1 cellular context compared by ENCODE assay signal in the genomic region with DNA sequence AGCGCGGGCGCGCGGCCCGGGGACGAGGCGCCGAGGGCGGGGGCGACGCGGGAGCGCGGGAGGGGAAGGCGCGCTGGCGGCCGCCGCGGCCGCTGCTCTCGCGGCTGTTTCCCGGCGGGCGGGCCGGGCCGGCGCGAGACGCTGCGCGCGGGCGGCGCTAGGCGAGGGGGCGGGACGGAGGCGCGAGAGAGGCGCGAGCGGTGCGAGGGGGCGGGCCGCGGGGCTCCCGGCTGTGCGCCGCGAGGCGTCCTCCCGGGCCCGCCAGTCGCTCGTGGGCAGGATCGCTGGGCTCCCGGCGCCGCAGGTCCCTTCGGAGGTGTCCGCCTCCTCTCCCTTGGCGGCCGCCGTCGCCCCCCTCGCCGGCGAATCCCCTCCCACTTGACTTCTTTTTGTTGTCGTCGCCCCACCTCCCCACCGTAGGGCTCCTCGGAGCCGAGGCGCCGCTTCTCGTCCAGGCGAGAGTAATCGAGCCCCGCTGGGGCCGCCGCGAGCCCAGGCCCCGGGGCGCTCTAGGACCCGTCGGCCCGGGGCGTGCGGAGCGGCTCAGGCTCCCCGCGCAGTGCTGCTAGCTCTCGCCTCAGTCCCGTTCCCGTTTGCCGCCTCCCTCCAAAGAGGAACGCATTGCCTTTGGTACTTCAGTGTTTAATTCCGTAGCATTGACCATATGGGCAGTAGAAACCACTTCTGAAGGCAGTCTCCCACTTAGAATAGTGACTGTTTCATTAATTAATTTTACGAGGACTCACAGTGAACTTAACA.
A peak's percentile ranks its signal among the peaks of the same experiment; 100 is the strongest.
TF ChIP-seq lines count a peak whose summit lies in the region.

TSS of gene RANBP9 (minus strand) at position 110 of the 759 bp plus-strand sequence. CDS start 330 bp downstream, outside the sequence.

TF ChIP-seq in K562, 482 proteins besides CTCF, POLR2A, EP300 and RAD21 (continued from another document and continues in another):
- TF ChIP-seq FOXK2 (conservative IDR thresholded peaks at IDR 0.05 in 1 of 2, IDR thresholded peaks at IDR 0.05 in 1 of 2; ENCODE audit: low read depth in 2 of 2) (0 out of 4 replicates have a peak, but pooled peaks of 1 of the 2 experiments have one; percentile 12), ZNF592 (IDR thresholded peaks at IDR 0.05) (no peak), ERF (CRISPR knock-in tag; IDR thresholded peaks at IDR 0.05) (peak; percentile 51; the same call in 1 of the 2 replicates), ZHX1 (conservative IDR thresholded peaks at IDR 0.05; ENCODE audit: low read length) (0 out of 2 replicates have a peak, but pooled peaks have one; percentile 65), NR2F6 (CRISPR knock-in tag; IDR thresholded peaks at IDR 0.05) (no peak), TFE3 (CRISPR knock-in tag; IDR thresholded peaks at IDR 0.05) (no peak; the same call in 1 of the 2 replicates), GATAD2A (IDR thresholded peaks at IDR 0.05) (peak; percentile 93), SAFB2 (IDR thresholded peaks at IDR 0.05; ENCODE audit: borderline replicate concordance, low read depth, low read length, severe bottlenecking) (no peak), HCFC1 (IDR thresholded peaks at IDR 0.05; ENCODE audit: low read depth, low read length) (peak; percentile 71), ZKSCAN1 (IDR thresholded peaks at IDR 0.05; ENCODE audit: low read depth, low read length) (no peak), NEUROD1 (IDR thresholded peaks at IDR 0.05; ENCODE audit: borderline replicate concordance, low read depth, low read length, partially characterized antibody) (peak; percentile 77), JUN (IDR thresholded peaks at IDR 0.05; ENCODE audit: borderline replicate concordance, low read depth, low read length) (peak; percentile 59; the same call in 1 of the 2 replicates), JUN (CRISPR knock-in tag; IDR thresholded peaks at IDR 0.05; ENCODE audit: borderline replicate concordance) (peak; percentile 85; the same call in 1 of the 2 replicates), MTF1 (CRISPR knock-in tag; IDR thresholded peaks at IDR 0.05; ENCODE audit: borderline replicate concordance) (no peak), TRIM24 (IDR thresholded peaks at IDR 0.05) (peak in 1 of 2 experiments; percentile 55; a peak in 1 of 4 replicates), MTA3 (IDR thresholded peaks at IDR 0.05; ENCODE audit: borderline replicate concordance) (peak; percentile 88; the same call in 1 of the 2 replicates), DPF2 (IDR thresholded peaks at IDR 0.05) (no peak; the same call in 1 of the 2 replicates)
- TF ChIP-seq, protein P1, sequence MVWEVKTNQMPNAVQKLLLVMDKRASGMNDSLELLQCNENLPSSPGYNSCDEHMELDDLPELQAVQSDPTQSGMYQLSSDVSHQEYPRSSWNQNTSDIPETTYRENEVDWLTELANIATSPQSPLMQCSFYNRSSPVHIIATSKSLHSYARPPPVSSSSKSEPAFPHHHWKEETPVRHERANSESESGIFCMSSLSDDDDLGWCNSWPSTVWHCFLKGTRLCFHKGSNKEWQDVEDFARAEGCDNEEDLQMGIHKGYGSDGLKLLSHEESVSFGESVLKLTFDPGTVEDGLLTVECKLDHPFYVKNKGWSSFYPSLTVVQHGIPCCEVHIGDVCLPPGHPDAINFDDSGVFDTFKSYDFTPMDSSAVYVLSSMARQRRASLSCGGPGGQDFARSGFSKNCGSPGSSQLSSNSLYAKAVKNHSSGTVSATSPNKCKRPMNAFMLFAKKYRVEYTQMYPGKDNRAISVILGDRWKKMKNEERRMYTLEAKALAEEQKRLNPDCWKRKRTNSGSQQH (CRISPR knock-in tag; IDR thresholded peaks at IDR 0.05) = 0 out of 2 replicates have a peak, but pooled peaks have one; percentile 18
- TF ChIP-seq, protein P2, sequence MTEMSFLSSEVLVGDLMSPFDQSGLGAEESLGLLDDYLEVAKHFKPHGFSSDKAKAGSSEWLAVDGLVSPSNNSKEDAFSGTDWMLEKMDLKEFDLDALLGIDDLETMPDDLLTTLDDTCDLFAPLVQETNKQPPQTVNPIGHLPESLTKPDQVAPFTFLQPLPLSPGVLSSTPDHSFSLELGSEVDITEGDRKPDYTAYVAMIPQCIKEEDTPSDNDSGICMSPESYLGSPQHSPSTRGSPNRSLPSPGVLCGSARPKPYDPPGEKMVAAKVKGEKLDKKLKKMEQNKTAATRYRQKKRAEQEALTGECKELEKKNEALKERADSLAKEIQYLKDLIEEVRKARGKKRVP (CRISPR knock-in tag; IDR thresholded peaks at IDR 0.05) = no peak
- TF ChIP-seq, protein P3, sequence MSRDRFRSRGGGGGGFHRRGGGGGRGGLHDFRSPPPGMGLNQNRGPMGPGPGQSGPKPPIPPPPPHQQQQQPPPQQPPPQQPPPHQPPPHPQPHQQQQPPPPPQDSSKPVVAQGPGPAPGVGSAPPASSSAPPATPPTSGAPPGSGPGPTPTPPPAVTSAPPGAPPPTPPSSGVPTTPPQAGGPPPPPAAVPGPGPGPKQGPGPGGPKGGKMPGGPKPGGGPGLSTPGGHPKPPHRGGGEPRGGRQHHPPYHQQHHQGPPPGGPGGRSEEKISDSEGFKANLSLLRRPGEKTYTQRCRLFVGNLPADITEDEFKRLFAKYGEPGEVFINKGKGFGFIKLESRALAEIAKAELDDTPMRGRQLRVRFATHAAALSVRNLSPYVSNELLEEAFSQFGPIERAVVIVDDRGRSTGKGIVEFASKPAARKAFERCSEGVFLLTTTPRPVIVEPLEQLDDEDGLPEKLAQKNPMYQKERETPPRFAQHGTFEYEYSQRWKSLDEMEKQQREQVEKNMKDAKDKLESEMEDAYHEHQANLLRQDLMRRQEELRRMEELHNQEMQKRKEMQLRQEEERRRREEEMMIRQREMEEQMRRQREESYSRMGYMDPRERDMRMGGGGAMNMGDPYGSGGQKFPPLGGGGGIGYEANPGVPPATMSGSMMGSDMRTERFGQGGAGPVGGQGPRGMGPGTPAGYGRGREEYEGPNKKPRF (IDR thresholded peaks at IDR 0.05; ENCODE audit: low read depth, low read length) = no peak
- TF ChIP-seq, protein P4, sequence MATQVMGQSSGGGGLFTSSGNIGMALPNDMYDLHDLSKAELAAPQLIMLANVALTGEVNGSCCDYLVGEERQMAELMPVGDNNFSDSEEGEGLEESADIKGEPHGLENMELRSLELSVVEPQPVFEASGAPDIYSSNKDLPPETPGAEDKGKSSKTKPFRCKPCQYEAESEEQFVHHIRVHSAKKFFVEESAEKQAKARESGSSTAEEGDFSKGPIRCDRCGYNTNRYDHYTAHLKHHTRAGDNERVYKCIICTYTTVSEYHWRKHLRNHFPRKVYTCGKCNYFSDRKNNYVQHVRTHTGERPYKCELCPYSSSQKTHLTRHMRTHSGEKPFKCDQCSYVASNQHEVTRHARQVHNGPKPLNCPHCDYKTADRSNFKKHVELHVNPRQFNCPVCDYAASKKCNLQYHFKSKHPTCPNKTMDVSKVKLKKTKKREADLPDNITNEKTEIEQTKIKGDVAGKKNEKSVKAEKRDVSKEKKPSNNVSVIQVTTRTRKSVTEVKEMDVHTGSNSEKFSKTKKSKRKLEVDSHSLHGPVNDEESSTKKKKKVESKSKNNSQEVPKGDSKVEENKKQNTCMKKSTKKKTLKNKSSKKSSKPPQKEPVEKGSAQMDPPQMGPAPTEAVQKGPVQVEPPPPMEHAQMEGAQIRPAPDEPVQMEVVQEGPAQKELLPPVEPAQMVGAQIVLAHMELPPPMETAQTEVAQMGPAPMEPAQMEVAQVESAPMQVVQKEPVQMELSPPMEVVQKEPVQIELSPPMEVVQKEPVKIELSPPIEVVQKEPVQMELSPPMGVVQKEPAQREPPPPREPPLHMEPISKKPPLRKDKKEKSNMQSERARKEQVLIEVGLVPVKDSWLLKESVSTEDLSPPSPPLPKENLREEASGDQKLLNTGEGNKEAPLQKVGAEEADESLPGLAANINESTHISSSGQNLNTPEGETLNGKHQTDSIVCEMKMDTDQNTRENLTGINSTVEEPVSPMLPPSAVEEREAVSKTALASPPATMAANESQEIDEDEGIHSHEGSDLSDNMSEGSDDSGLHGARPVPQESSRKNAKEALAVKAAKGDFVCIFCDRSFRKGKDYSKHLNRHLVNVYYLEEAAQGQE (CRISPR knock-in tag; IDR thresholded peaks at IDR 0.05; ENCODE audit: low read depth) = peak; percentile 78; the same call in 1 of the 2 replicates
- TF ChIP-seq, protein P5, sequence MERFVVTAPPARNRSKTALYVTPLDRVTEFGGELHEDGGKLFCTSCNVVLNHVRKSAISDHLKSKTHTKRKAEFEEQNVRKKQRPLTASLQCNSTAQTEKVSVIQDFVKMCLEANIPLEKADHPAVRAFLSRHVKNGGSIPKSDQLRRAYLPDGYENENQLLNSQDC (CRISPR knock-in tag; IDR thresholded peaks at IDR 0.05) = peak; percentile 46; the same call in 1 of the 2 replicates
